1 cellular context compared by ENCODE assay signal in the genomic region with DNA sequence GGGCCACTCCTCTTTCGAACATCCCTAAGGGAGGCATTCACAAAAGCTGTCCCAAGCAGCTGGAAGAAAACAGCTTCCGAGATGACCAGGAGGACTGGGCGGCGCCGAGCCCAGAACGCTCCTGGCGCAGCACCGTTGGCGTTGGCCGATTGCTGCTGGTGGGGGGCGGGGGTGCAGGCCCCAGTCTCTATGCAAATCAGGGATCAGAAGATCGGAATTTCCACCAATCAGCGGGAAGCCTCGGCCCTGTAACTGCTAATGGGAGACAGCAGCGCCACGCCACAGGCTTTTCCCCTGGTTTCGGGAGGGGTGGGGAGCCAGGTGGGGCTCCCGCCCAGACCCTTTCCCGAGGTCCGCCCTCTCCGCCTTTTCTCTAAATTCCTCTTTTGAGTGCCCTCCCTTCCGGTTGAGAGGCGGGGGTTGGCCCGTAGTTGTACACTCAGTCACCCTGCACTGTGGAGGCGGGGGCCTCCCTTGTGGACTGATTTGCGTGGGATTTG.
TF ChIP-seq lines count a peak whose summit lies in the region.

No MANE protein-coding gene starts in this region.

TF ChIP-seq in GM12878, 131 proteins besides CTCF, POLR2A, EP300 and RAD21 (continued from another document):
- TF ChIP-seq, protein P1, sequence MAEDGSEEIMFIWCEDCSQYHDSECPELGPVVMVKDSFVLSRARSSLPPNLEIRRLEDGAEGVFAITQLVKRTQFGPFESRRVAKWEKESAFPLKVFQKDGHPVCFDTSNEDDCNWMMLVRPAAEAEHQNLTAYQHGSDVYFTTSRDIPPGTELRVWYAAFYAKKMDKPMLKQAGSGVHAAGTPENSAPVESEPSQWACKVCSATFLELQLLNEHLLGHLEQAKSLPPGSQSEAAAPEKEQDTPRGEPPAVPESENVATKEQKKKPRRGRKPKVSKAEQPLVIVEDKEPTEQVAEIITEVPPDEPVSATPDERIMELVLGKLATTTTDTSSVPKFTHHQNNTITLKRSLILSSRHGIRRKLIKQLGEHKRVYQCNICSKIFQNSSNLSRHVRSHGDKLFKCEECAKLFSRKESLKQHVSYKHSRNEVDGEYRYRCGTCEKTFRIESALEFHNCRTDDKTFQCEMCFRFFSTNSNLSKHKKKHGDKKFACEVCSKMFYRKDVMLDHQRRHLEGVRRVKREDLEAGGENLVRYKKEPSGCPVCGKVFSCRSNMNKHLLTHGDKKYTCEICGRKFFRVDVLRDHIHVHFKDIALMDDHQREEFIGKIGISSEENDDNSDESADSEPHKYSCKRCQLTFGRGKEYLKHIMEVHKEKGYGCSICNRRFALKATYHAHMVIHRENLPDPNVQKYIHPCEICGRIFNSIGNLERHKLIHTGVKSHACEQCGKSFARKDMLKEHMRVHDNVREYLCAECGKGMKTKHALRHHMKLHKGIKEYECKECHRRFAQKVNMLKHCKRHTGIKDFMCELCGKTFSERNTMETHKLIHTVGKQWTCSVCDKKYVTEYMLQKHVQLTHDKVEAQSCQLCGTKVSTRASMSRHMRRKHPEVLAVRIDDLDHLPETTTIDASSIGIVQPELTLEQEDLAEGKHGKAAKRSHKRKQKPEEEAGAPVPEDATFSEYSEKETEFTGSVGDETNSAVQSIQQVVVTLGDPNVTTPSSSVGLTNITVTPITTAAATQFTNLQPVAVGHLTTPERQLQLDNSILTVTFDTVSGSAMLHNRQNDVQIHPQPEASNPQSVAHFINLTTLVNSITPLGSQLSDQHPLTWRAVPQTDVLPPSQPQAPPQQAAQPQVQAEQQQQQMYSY (CRISPR knock-in tag; IDR thresholded peaks at IDR 0.05) = no peak
- TF ChIP-seq RUNX3 (IDR thresholded peaks at IDR 0.05; ENCODE audit: low read length) (peak; percentile 31; the same call in 1 of the 2 replicates), RFX5 (IDR thresholded peaks at IDR 0.05; ENCODE audit: low read depth, low read length) (no peak), JUND (IDR thresholded peaks at IDR 0.05; ENCODE audit: low read depth, low read length) (no peak), JUNB (IDR thresholded peaks at IDR 0.05) (no peak), HDGF (IDR thresholded peaks at IDR 0.05) (no peak), CEBPB (IDR thresholded peaks at IDR 0.05; ENCODE audit: borderline replicate concordance in 1 of 2, low read depth in 2 of 2, low read length in 2 of 2) (no peak), IKZF2 (IDR thresholded peaks at IDR 0.05) (peak; percentile 46 to 62; a peak in 2 of 4 replicates), KDM1A (IDR thresholded peaks at IDR 0.05; ENCODE audit: borderline replicate concordance) (no peak), YY1 (IDR thresholded peaks at IDR 0.05; ENCODE audit: low read depth, low read length) (peak; percentile 7; the same call in 1 of the 2 replicates), CHD2 (IDR thresholded peaks at IDR 0.05; ENCODE audit: borderline replicate concordance, low read depth, low read length) (0 out of 2 replicates have a peak, but pooled peaks have one; percentile 13), PAX5 (IDR thresholded peaks at IDR 0.05; ENCODE audit: borderline replicate concordance, low read depth, low read length) (no peak), SMARCA5 (IDR thresholded peaks at IDR 0.05) (no peak), MTA2 (IDR thresholded peaks at IDR 0.05; ENCODE audit: low read depth) (peak; percentile 34; the same call in 1 of the 2 replicates), IKZF1 (conservative IDR thresholded peaks at IDR 0.05) (0 out of 2 replicates have a peak, but pooled peaks have one; percentile 50), CHD1 (IDR thresholded peaks at IDR 0.05; ENCODE audit: low read depth, low read length) (no peak), YBX1 (IDR thresholded peaks at IDR 0.05) (no peak), FOXK2 (IDR thresholded peaks at IDR 0.05) (no peak), EGR1 (IDR thresholded peaks at IDR 0.05; ENCODE audit: borderline replicate concordance in 1 of 2, low read depth in 2 of 2, low read length in 2 of 2) (peak in 1 of 2 experiments; percentile 49; a peak in 1 of 3 replicates), ATF7 (IDR thresholded peaks at IDR 0.05; ENCODE audit: low read depth) (0 out of 2 replicates have a peak, but pooled peaks have one; percentile 13), HDAC2 (IDR thresholded peaks at IDR 0.05) (no peak), POU2F2 (IDR thresholded peaks at IDR 0.05; ENCODE audit: borderline replicate concordance, low read depth, low read length) (peak; percentile 88; the same call in 2 of the 3 replicates), BACH1 (IDR thresholded peaks at IDR 0.05; ENCODE audit: borderline replicate concordance) (0 out of 2 replicates have a peak, but pooled peaks have one; percentile 12), SMAD5 (IDR thresholded peaks at IDR 0.05; ENCODE audit: low read depth) (no peak), GABPA (IDR thresholded peaks at IDR 0.05; ENCODE audit: low read depth) (no peak), ZNF207 (IDR thresholded peaks at IDR 0.05; ENCODE audit: borderline replicate concordance) (no peak), CREB1 (IDR thresholded peaks at IDR 0.05; ENCODE audit: low read depth) (0 out of 2 replicates have a peak, but pooled peaks have one; percentile 18), CREM (IDR thresholded peaks at IDR 0.05; ENCODE audit: low read depth) (0 out of 2 replicates have a peak, but pooled peaks have one; percentile 12), HDAC6 (IDR thresholded peaks at IDR 0.05; ENCODE audit: unreplicated experiment) (no peak)
- TF ChIP-seq, protein P2, sequence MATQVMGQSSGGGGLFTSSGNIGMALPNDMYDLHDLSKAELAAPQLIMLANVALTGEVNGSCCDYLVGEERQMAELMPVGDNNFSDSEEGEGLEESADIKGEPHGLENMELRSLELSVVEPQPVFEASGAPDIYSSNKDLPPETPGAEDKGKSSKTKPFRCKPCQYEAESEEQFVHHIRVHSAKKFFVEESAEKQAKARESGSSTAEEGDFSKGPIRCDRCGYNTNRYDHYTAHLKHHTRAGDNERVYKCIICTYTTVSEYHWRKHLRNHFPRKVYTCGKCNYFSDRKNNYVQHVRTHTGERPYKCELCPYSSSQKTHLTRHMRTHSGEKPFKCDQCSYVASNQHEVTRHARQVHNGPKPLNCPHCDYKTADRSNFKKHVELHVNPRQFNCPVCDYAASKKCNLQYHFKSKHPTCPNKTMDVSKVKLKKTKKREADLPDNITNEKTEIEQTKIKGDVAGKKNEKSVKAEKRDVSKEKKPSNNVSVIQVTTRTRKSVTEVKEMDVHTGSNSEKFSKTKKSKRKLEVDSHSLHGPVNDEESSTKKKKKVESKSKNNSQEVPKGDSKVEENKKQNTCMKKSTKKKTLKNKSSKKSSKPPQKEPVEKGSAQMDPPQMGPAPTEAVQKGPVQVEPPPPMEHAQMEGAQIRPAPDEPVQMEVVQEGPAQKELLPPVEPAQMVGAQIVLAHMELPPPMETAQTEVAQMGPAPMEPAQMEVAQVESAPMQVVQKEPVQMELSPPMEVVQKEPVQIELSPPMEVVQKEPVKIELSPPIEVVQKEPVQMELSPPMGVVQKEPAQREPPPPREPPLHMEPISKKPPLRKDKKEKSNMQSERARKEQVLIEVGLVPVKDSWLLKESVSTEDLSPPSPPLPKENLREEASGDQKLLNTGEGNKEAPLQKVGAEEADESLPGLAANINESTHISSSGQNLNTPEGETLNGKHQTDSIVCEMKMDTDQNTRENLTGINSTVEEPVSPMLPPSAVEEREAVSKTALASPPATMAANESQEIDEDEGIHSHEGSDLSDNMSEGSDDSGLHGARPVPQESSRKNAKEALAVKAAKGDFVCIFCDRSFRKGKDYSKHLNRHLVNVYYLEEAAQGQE (IDR thresholded peaks at IDR 0.05; ENCODE audit: low read depth, low read length) = no peak
- TF ChIP-seq, protein P3, sequence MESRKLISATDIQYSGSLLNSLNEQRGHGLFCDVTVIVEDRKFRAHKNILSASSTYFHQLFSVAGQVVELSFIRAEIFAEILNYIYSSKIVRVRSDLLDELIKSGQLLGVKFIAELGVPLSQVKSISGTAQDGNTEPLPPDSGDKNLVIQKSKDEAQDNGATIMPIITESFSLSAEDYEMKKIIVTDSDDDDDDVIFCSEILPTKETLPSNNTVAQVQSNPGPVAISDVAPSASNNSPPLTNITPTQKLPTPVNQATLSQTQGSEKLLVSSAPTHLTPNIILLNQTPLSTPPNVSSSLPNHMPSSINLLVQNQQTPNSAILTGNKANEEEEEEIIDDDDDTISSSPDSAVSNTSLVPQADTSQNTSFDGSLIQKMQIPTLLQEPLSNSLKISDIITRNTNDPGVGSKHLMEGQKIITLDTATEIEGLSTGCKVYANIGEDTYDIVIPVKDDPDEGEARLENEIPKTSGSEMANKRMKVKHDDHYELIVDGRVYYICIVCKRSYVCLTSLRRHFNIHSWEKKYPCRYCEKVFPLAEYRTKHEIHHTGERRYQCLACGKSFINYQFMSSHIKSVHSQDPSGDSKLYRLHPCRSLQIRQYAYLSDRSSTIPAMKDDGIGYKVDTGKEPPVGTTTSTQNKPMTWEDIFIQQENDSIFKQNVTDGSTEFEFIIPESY (IDR thresholded peaks at IDR 0.05) = no peak
- TF ChIP-seq, protein P4, sequence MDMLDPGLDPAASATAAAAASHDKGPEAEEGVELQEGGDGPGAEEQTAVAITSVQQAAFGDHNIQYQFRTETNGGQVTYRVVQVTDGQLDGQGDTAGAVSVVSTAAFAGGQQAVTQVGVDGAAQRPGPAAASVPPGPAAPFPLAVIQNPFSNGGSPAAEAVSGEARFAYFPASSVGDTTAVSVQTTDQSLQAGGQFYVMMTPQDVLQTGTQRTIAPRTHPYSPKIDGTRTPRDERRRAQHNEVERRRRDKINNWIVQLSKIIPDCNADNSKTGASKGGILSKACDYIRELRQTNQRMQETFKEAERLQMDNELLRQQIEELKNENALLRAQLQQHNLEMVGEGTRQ (IDR thresholded peaks at IDR 0.05; ENCODE audit: borderline replicate concordance, low read depth, low read length) = no peak
- TF ChIP-seq, protein P5, sequence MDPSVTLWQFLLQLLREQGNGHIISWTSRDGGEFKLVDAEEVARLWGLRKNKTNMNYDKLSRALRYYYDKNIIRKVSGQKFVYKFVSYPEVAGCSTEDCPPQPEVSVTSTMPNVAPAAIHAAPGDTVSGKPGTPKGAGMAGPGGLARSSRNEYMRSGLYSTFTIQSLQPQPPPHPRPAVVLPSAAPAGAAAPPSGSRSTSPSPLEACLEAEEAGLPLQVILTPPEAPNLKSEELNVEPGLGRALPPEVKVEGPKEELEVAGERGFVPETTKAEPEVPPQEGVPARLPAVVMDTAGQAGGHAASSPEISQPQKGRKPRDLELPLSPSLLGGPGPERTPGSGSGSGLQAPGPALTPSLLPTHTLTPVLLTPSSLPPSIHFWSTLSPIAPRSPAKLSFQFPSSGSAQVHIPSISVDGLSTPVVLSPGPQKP (IDR thresholded peaks at IDR 0.05; ENCODE audit: low read depth, low read length) = no peak
- TF ChIP-seq, protein P6, sequence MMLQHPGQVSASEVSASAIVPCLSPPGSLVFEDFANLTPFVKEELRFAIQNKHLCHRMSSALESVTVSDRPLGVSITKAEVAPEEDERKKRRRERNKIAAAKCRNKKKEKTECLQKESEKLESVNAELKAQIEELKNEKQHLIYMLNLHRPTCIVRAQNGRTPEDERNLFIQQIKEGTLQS (IDR thresholded peaks at IDR 0.05; ENCODE audit: borderline replicate concordance, extremely low read depth, low read depth, low read length) = no peak
- TF ChIP-seq, protein P7, sequence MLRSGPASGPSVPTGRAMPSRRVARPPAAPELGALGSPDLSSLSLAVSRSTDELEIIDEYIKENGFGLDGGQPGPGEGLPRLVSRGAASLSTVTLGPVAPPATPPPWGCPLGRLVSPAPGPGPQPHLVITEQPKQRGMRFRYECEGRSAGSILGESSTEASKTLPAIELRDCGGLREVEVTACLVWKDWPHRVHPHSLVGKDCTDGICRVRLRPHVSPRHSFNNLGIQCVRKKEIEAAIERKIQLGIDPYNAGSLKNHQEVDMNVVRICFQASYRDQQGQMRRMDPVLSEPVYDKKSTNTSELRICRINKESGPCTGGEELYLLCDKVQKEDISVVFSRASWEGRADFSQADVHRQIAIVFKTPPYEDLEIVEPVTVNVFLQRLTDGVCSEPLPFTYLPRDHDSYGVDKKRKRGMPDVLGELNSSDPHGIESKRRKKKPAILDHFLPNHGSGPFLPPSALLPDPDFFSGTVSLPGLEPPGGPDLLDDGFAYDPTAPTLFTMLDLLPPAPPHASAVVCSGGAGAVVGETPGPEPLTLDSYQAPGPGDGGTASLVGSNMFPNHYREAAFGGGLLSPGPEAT (IDR thresholded peaks at IDR 0.05; ENCODE audit: low read depth) = peak; percentile 31; the same call in 1 of the 2 replicates
